Comparison of ENCODE assay signal across 8 cellular contexts in the genomic region with DNA sequence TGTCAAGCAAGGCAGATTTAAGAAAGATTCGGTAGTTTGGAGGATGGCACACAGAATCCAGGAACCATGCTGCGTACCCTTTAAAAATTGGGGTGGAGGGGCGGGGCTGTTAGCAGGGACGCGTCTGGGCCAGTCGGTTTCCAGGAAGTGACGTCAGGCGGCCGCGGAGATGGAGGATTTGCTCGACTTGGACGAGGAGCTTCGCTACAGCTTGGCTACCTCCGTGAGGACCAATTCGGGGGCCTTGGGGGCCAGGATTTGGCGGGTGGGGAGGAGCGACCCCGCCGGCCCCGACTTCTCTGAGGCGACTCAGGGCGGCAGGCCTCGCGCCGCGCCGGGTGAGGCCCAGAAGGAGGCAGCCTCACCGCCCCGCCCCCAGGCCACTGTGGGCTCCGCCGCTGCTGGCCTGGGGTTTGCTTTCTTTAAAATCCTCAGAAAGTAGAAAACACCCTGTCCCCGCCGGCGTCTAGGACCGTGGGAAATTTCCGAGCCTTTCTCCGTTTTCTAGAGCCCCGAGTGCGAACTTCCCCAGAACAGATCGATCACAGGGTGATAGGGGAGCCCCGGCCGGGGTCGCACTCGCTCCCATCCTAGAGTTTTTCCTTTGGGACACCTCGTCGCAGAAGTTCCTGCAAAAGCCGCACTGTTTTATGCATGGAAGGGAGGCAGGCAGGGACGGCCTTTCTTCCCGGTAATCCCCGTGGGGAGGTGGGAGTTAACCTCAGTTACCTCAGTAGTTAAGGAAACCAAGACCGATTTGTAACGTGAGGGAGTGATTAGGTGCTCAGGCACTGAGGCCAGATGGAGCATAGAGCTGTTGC. TPM values are rescaled to one million over a fixed set of nuclear protein-coding genes. Genes with fewer than 3 reads are reported as not detected.
A peak's percentile ranks its signal among the peaks of the same experiment; 100 is the strongest.
DNase-seq lines count a peak whose midpoint lies in the region; ATAC-seq, FAIRE-seq and TF ChIP-seq lines count a peak whose summit lies in the region.

A gene (plus strand): TSS at position 146 of the 821 bp plus-strand sequence. CDS start 24 bp downstream, at position 170.

- peaks cover 4 to 13% of the 10 kb centered on the region in 2 experiments; a peak in 4 of 5 replicates for H3K4me1 ChIP-seq in K562 (replicated peaks in 1 of 2; ENCODE audit: control insufficient read depth in 2 of 2, insufficient read depth in 2 of 2, low read length in 2 of 2)
- H3K4me1 ChIP-seq in iPS DF 6.9 (ENCODE audit: control insufficient read depth, insufficient read depth, low read length): peaks cover 4% of the 10 kb centered on the region; the same call in 1 of the 2 replicates
- peaks cover 0 to 52% (median 27%) of the 10 kb centered on the region in 4 donors for H3K4me1 ChIP-seq in sigmoid colon

- TF ChIP-seq CTCF in K562 (IDR thresholded peaks at IDR 0.05 in 2 of 3, conservative IDR thresholded peaks at IDR 0.05 in 1 of 3; ENCODE audit: insufficient read depth in 2 of 3, low read depth in 1 of 3, low read length in 3 of 3): no peak
- TF ChIP-seq CTCF in sigmoid colon (IDR thresholded peaks at IDR 0.05): no peak

- H2AFZ ChIP-seq in K562 (ENCODE audit: low read depth, low read length): peak within 1 kb of the TSS; percentile 88

- no peak within 1 kb of the TSS for H3K27ac ChIP-seq in K562 (ENCODE audit: extremely low read depth, low read depth, low read length)
- H3K27ac ChIP-seq in iPS DF 6.9 (ENCODE audit: low read length): no peak within 1 kb of the TSS
- H3K27ac ChIP-seq in sigmoid colon: peak within 1 kb of the TSS; percentile 84 to 99 (median 96)

- TF ChIP-seq EP300 in K562 (IDR thresholded peaks at IDR 0.05; ENCODE audit: low read length): no peak
- TF ChIP-seq EP300 in sigmoid colon (IDR thresholded peaks at IDR 0.05): peak in 1 of 4 donors; percentile 26

- no peaks in the 10 kb centered on the region for H4K20me1 ChIP-seq in K562 (replicated peaks; ENCODE audit: control insufficient read depth, insufficient read depth, low read length)

- peak within 1 kb of the TSS; percentile 83 for H3K4me2 ChIP-seq in K562 (ENCODE audit: insufficient read depth, low read length)

- H3K4me3 ChIP-seq in K562: peak within 1 kb of the TSS; percentile 88
- H3K4me3 ChIP-seq in iPS DF 6.9 (ENCODE audit: low read length): peak within 1 kb of the TSS; percentile 100
- H3K4me3 ChIP-seq in sigmoid colon: peak within 1 kb of the TSS; percentile 68 to 93 (median 84)

- CTCF ChIA-PET in K562 (lab: Yijun Ruan, JAX; ENCODE audit: low intra/inter-chr PET ratio): no interaction called here

- H3K9me3 ChIP-seq in K562 (replicated peaks; ENCODE audit: control insufficient read depth, insufficient read depth, low read depth, low read length): no peaks in the 10 kb centered on the region
- no peaks in the 10 kb centered on the region for H3K9me3 ChIP-seq in iPS DF 6.9 (ENCODE audit: control insufficient read depth, insufficient read depth, low read length)
- H3K9me3 ChIP-seq in sigmoid colon: no peaks in the 10 kb centered on the region

- BruUV-seq in K562 (replicated peaks; lab: Mats Ljungman, UMichigan): no TSS peak

- peak within 1 kb of the TSS; percentile 51 to 87; a peak in 3 of 4 replicates for H3K9ac ChIP-seq in K562 (ENCODE audit: insufficient read depth in 1 of 2, low read depth in 2 of 2, low read length in 2 of 2)

- no peak for TF ChIP-seq RAD21 in K562 (CRISPR knock-in tag; conservative IDR thresholded peaks at IDR 0.05 in 1 of 2, IDR thresholded peaks at IDR 0.05 in 1 of 2)

- H3K79me2 ChIP-seq in K562 (ENCODE audit: control insufficient read depth, insufficient read depth, low read length): no peaks in the 10 kb centered on the region

- DNase-seq in NCI-H1930 (lab: John Stamatoyannopoulos, UW) (peak; percentile 51 to 53), UCSD-AML1 (lab: John Stamatoyannopoulos, UW; ENCODE audit: unreplicated experiment) (peak; percentile 79), K562 (ENCODE audit: extremely low read depth in 1 of 4, low spot score in 3 of 4) (peak; percentile 59 to 82 (median 68)), iPS DF 6.9 (ENCODE audit: low read depth, low spot score) (peak; percentile 35), sigmoid colon (peak; percentile 96), cortex of kidney (lab: John Stamatoyannopoulos, UW) (no peak)

- in situ Hi-C loops in K562 (cut with MboI): loop anchor here (10.0 kb wide), 1 partner anchor 411 kb away; a partner anchor contains a TSS

- FAIRE-seq in K562 (lab: Jason Lieb, UNC): peak; percentile 83

- peak; percentile 70 for ATAC-seq in GM18505 (IDR thresholded peaks at IDR 0.05; ENCODE audit: unreplicated experiment)
- peak; percentile 73 for ATAC-seq in HG02885 (IDR thresholded peaks at IDR 0.05; ENCODE audit: poor library complexity, unreplicated experiment)
- peak; percentile 79 for ATAC-seq in K562

- no peaks in the 10 kb centered on the region for H3K27me3 ChIP-seq in K562 (ENCODE audit: control insufficient read depth in 2 of 2, insufficient read depth in 2 of 2, low read length in 2 of 2)
- no peaks in the 10 kb centered on the region for H3K27me3 ChIP-seq in iPS DF 6.9 (ENCODE audit: control insufficient read depth, insufficient read depth, low read length)
- H3K27me3 ChIP-seq in sigmoid colon: no peaks in the 10 kb centered on the region

- intact Hi-C loops in K562 (cut with micrococcal nuclease) (no loop called here), sigmoid colon (cut with DNase I) (no loop called here)

- H3K36me3 ChIP-seq in K562 (ENCODE audit: control insufficient read depth, insufficient read depth, low read length): no peaks in the 10 kb centered on the region
- H3K36me3 ChIP-seq in iPS DF 6.9 (ENCODE audit: control insufficient read depth, insufficient read depth, low read length): 0 out of 2 replicates have a peak, but pooled peaks cover 4% of the 10 kb centered on the region
- H3K36me3 ChIP-seq in sigmoid colon: peaks cover 0 to 19% (median 0%) of the 10 kb centered on the region in 4 donors

- TF ChIP-seq POLR2A in GM18505 (IDR thresholded peaks at IDR 0.05; ENCODE audit: borderline replicate concordance, extremely low read depth, insufficient read depth, insufficient read length) (no peak), K562 (conservative IDR thresholded peaks at IDR 0.05) (no peak), sigmoid colon (IDR thresholded peaks at IDR 0.05) (peak in 1 of 2 donors; percentile 66)

- WGBS in K562 (ENCODE audit: insufficient coverage, low coverage, missing lambda C conversion rate): under 1% methylated on average over 31 of the region's 52 CpGs
- WGBS in iPS DF 6.9 (ENCODE audit: insufficient coverage, insufficient read length): no CpG with 5 or more reads among the region's 52 CpGs
- WGBS in sigmoid colon, 2 donors: 0% methylated on average over 52 of the region's 52 CpGs

- POLR2A ChIA-PET in K562 (lab: Yijun Ruan, JAX): no interaction called here

- no peaks in the 10 kb centered on the region for H3K9me1 ChIP-seq in K562 (ENCODE audit: control insufficient read depth, insufficient read depth, low read length)

TF ChIP-seq in K562, 482 proteins besides CTCF, POLR2A, EP300 and RAD21 (continues in another document):
- TF ChIP-seq ATF7 (IDR thresholded peaks at IDR 0.05): peak; percentile 87
- no peak for TF ChIP-seq ZNF584 (CRISPR knock-in tag; IDR thresholded peaks at IDR 0.05; ENCODE audit: low read depth)
- TF ChIP-seq GABPA (tag; conservative IDR thresholded peaks at IDR 0.05; ENCODE audit: low read depth): peak; percentile 92
- 0 out of 2 replicates have a peak, but pooled peaks have one; percentile 26 for TF ChIP-seq KLF13 (tag; IDR thresholded peaks at IDR 0.05; ENCODE audit: borderline replicate concordance, low read depth)
- peak; percentile 75 for TF ChIP-seq RBBP5 (IDR thresholded peaks at IDR 0.05; ENCODE audit: borderline replicate concordance, insufficient read depth, low read length, poor library complexity, severe bottlenecking)
- TF ChIP-seq, protein P1, sequence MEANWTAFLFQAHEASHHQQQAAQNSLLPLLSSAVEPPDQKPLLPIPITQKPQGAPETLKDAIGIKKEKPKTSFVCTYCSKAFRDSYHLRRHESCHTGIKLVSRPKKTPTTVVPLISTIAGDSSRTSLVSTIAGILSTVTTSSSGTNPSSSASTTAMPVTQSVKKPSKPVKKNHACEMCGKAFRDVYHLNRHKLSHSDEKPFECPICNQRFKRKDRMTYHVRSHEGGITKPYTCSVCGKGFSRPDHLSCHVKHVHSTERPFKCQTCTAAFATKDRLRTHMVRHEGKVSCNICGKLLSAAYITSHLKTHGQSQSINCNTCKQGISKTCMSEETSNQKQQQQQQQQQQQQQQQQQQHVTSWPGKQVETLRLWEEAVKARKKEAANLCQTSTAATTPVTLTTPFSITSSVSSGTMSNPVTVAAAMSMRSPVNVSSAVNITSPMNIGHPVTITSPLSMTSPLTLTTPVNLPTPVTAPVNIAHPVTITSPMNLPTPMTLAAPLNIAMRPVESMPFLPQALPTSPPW (CRISPR knock-in tag; IDR thresholded peaks at IDR 0.05): peak; percentile 79

RNA-seq across cellular contexts. Expression of the gene that starts here (rescaled TPM):
- total RNA-seq in K562 (2011; cell fraction: chromatin; rRNA removed; ENCODE audit: low replicate concordance): 10.3 and 12.6 TPM in 2 replicates
- total RNA-seq in K562 (2011; cell fraction: nucleolus; rRNA removed): 8.6 and 9.0 TPM in 2 replicates
- total RNA-seq in K562 (2011; cell fraction: nucleoplasm; rRNA removed): 6.9 and 17.3 TPM in 2 replicates
- total RNA-seq in K562 (2014; rRNA removed): 4.9 and 7.1 TPM in 2 replicates
- 5.9 and 7.1 TPM in 2 replicates for total RNA-seq in K562 (2014; rRNA removed; fragmentation: Illumina TruSeq; extraction: Trizol)
- total RNA-seq in K562 (2015; rRNA removed; fragmentation: Illumina TruSeq; extraction: Trizol): 6.0 and 6.4 TPM in 2 replicates
- 6.8 and 6.9 TPM in 2 replicates for total RNA-seq in K562 (2021)
- polyA plus RNA-seq in K562 (2011; rRNA removed): 9.7 and 12.5 TPM in 2 replicates
- polyA plus RNA-seq in K562 (2011; cell fraction: cytosol; rRNA removed): 5.2 and 10.4 TPM in 2 replicates
- polyA plus RNA-seq in K562 (2011; cell fraction: nucleus; rRNA removed): 14.6 and 17.5 TPM in 2 replicates
- 8.4 and 16.1 TPM in 2 replicates for polyA plus RNA-seq in K562 (2012)
- 5.4 and 8.0 TPM in 2 replicates for polyA plus RNA-seq in K562 (2014; fragmentation: Illumina TruSeq; extraction: Trizol)
- polyA plus RNA-seq in K562 (2014; fragmentation: Nextera tagmentation; extraction: Ambion mirVana): 10 to 100 TPM; 10.2 to 12.8 TPM
- 12.4 and 14.3 TPM in 2 replicates for polyA plus RNA-seq in K562 (2014; rRNA removed)
- polyA minus RNA-seq in K562 (2011; rRNA and poly(A)+ RNA removed): 3.5 and 3.7 TPM in 2 replicates
- 2.0 and 4.1 TPM in 2 replicates for polyA minus RNA-seq in K562 (2011; cell fraction: cytosol; rRNA and poly(A)+ RNA removed)
- 5.5 and 9.9 TPM in 2 replicates for polyA minus RNA-seq in K562 (2011; cell fraction: nucleus; rRNA and poly(A)+ RNA removed)
- total RNA-seq in sigmoid colon: 10 to 100 TPM; 31.4 to 63.7 (median 50.2) TPM
- polyA plus RNA-seq in sigmoid colon: 10 to 100 TPM; 31.6 to 42.8 (median 35.4) TPM

Comparison
In these comparisons a context has a peak if more than half of its experiments do, and no peak if none do; other contexts are left out.
1. H3K27ac ChIP-seq: peak in sigmoid colon (4 of 4); none in K562 (single experiment) and iPS DF 6.9 (single experiment).
2. Peak in every context shown above with its lines, with median percentiles within 50 percentile points of each other: ATAC-seq and H3K4me3 ChIP-seq.